Comparison of ENCODE assay signal across 8 cellular contexts in the genomic region with DNA sequence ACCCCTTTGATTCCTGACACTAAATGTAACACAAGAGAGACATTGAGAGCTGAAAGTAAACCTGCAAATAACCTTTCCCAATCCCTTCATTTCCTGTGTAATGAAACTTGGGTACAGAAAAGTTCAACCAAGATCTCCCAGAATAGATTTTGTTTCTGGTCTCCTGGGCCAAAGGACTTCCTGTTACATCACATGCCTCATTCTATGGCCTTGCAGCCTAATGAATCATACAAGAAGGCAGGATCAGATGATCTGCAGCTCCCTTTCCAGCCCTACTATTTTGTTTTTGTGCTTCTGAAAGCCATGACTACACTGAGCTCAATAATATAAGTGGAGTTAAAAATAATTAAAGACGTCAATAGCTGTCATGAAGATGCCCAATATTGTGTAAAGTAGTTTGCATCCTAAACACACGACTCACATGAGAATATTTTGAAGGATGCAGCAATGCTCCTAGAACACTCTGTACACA.
A peak's percentile ranks its signal among the peaks of the same experiment; 100 is the strongest.
DNase-seq lines count a peak whose midpoint lies in the region; ATAC-seq and TF ChIP-seq lines count a peak whose summit lies in the region.

No MANE protein-coding gene starts in this region.

- H3K27me3 ChIP-seq in hepatocyte = no peaks in the 10 kb centered on the region

- H2AFZ ChIP-seq in hepatocyte = peak overlapping the region; percentile 8

- no peaks in the 10 kb centered on the region for H4K20me1 ChIP-seq in hepatocyte (ENCODE audit: insufficient read depth, poor library complexity, severe bottlenecking)

- CTCF ChIA-PET in HEK293 (lab: Yijun Ruan, JAX) = interaction anchor here (0.7 to 2.3 kb wide), 8 partner anchors 8 to 1517 kb away, joined by 3 to 23 read pairs (median 3); no protein-coding TSS in a partner anchor

- H3K36me3 ChIP-seq in HEK293 (ENCODE audit: control insufficient read depth in 2 of 2, insufficient read depth in 1 of 2, low read length in 2 of 2) (no peaks in the 10 kb centered on the region), hepatocyte (replicated peaks; ENCODE audit: insufficient read depth, low read depth) (no peaks in the 10 kb centered on the region)

- H3K79me2 ChIP-seq in hepatocyte = no peaks in the 10 kb centered on the region

- no peak for ATAC-seq in HG03108 (IDR thresholded peaks at IDR 0.05; ENCODE audit: unreplicated experiment)

- DNase-seq in AG08395 (ENCODE audit: low spot score) = peak; percentile 76
- peak; percentile 67 for DNase-seq in SKM-1 (lab: John Stamatoyannopoulos, UW; ENCODE audit: unreplicated experiment)
- peak; percentile 57 for DNase-seq in hepatocyte (ENCODE audit: low spot score)
- DNase-seq in SK-N-DZ (ENCODE audit: low spot score) = no peak
- no peak for DNase-seq in NCI-H1694 treated with DMSO at 0.1 percent for 48 hours (lab: John Stamatoyannopoulos, UW)
- DNase-seq in inferior parietal cortex (ENCODE audit: extremely low spot score) = no peak

- H3K4me3 ChIP-seq in HEK293 (ENCODE audit: low read depth, low read length) (no peak overlapping the region), hepatocyte (no peak overlapping the region)

- TF ChIP-seq CTCF in HEK293 (tag by site-specific recombination; IDR thresholded peaks at IDR 0.05) = no peak
- TF ChIP-seq CTCF in hepatocyte (IDR thresholded peaks at IDR 0.05; ENCODE audit: poor library complexity) = no peak

- WGBS in hepatocyte (ENCODE audit: low lambda C conversion rate, missing lambda C conversion rate) = 79% methylated on average over 2 of the region's 2 CpGs

- no peak overlapping the region for H3K27ac ChIP-seq in HEK293 (ENCODE audit: extremely low read depth, low read depth, low read length)
- peak overlapping the region; percentile 61 for H3K27ac ChIP-seq in hepatocyte

- no peaks in the 10 kb centered on the region for H3K9me2 ChIP-seq in hepatocyte (replicated peaks; ENCODE audit: insufficient read depth)

- H3K9me3 ChIP-seq in HEK293 (ENCODE audit: control insufficient read depth, insufficient read depth, low read depth, low read length) (no peaks in the 10 kb centered on the region), hepatocyte (ENCODE audit: low read depth) (no peaks in the 10 kb centered on the region)

- POLR2A ChIA-PET in HEK293 (lab: Yijun Ruan, JAX) = no interaction called here

- no peak overlapping the region for H3K4me2 ChIP-seq in hepatocyte

- no peaks in the 10 kb centered on the region for H3K4me1 ChIP-seq in HEK293 (ENCODE audit: control insufficient read depth, insufficient read depth, low read length)
- no peaks in the 10 kb centered on the region for H3K4me1 ChIP-seq in hepatocyte (ENCODE audit: insufficient read depth)

TF ChIP-seq in HEK293, 187 proteins besides CTCF, POLR2A, EP300 and RAD21:
- TF ChIP-seq SETDB1 (IDR thresholded peaks at IDR 0.05; ENCODE audit: insufficient read length, low read length) (peak; percentile 38), ZIC2 (tag by site-specific recombination; IDR thresholded peaks at IDR 0.05) (no peak)

Comparison
In these comparisons a context has a peak if more than half of its experiments do, and no peak if none do; other contexts are left out.
1. DNase-seq: peak in AG08395 (single experiment), SKM-1 (single experiment) and hepatocyte (single experiment); none in SK-N-DZ (single experiment), NCI-H1694 treated with DMSO at 0.1 percent for 48 hours (single experiment) and inferior parietal cortex (single experiment).